22 cellular contexts compared by ENCODE assay signal in genomic region chr3:172051957-172052354, GRCh38.
"Had no signal": no experiment of that assay in that cellular context is flagged by ENCODE, and none has a peak within 500 bp of the region (broad histone marks: within the 10 kb centered on the region; RNA-seq: fewer than 3 reads in every experiment).

No MANE protein-coding gene starts in this region.

- H3K9me3 ChIP-seq: Peyer's patch, SJCRH30, SK-N-SH had no signal

- H3K4me3 ChIP-seq: Peyer's patch, SJCRH30 had no signal

- H3K27me3 ChIP-seq: Peyer's patch, SJCRH30 had no signal

- ATAC-seq: activated CD4-positive, CD25-positive, alpha-beta regulatory T cell treated with anti-CD3 and anti-CD28 coated beads, Interleukin-2, amount 50 U/mL, for 24 hours; activated CD8-positive, alpha-beta T cell treated with anti-CD3 and anti-CD28 coated beads for 36 hours had no signal

- H3K36me3 ChIP-seq: Peyer's patch had no signal

- H3K27ac ChIP-seq: Peyer's patch, RWPE1, SJCRH30 had no signal

- H3K4me2 ChIP-seq: SK-N-SH had no signal

- H3K9ac ChIP-seq: SK-N-SH had no signal

- DNase-seq: activated CD4-positive, alpha-beta T cell treated with anti-CD3 and anti-CD28 coated beads for 4 hours; activated CD8-positive, alpha-beta T cell treated with anti-CD3 and anti-CD28 coated beads for 36 hours; activated effector memory CD4-positive, alpha-beta T cell treated with Interleukin-2 at 50 U/mL for 16 hours; activated naive CD4-positive, alpha-beta T cell; activated T-cell treated with anti-CD3 and anti-CD28 coated beads, Interleukin-2, amount 50 U/mL, for 24 hours; aorta; Karpas-422; NCI-H1105 treated with DMSO at 0.1 percent for 48 hours; NCI-H1436 treated with DMSO at 0.1 percent for 48 hours; NCI-H187 treated with DMSO at 0.1 percent for 48 hours; NCI-H2171 treated with DMSO at 0.1 percent for 48 hours; NCI-H226; NCI-H526; NCI-H774; OCI-M1; Peyer's patch; Right ventricle myocardium superior; SJCRH30; SK-N-SH had no signal

- H3K4me1 ChIP-seq: SJCRH30 had no signal

- FAIRE-seq: bronchial epithelial cell had no signal
